In the genomic region with DNA sequence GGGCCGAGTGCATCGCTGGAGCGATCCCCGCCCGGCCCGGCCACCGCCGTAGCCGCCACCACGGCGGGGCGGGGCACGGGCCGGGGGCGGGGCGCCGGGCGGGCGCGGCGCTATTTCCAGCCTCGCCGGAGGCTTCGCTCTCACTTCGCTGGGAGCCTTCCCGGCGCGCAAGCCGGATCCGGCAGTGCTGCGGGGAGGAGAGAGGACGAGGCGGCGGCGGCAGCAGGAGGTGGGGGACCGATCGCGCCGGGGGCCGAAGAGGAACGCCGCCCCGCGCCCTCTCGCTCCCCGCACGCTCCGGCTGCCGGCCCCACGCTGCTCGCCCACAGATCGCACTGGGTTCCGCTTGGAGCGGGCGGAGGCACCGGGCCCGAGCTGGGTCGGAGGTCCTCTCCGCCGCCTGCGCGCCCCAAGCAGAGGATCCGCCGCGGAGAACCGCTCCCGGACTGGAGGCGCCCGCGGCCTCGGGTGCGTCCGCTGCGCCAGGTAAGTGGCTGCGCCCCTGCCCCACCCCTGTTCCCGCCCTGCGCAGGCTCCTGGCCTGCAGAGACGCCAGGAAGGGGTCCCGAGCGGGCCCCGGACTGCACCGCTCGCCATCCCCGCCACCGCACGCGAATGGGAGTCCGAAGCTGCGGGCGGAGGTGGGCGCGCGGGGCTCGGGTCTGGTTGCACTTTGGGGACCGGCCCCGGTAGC, we compare ENCODE assay signal across 8 cellular contexts. TPM values are rescaled to one million over a fixed set of nuclear protein-coding genes. Genes with fewer than 3 reads are reported as not detected.
DNase-seq lines count a peak whose midpoint lies in the region; ATAC-seq and TF ChIP-seq lines count a peak whose summit lies in the region.

A gene with protein sequence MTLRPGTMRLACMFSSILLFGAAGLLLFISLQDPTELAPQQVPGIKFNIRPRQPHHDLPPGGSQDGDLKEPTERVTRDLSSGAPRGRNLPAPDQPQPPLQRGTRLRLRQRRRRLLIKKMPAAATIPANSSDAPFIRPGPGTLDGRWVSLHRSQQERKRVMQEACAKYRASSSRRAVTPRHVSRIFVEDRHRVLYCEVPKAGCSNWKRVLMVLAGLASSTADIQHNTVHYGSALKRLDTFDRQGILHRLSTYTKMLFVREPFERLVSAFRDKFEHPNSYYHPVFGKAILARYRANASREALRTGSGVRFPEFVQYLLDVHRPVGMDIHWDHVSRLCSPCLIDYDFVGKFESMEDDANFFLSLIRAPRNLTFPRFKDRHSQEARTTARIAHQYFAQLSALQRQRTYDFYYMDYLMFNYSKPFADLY (plus strand): TSS at position 143 of the 694 bp plus-strand sequence. CDS start 67,309 bp downstream, outside the sequence.

- intact Hi-C loops in colonic mucosa (cut with DNase I), result no loop called here

- POLR2A ChIA-PET in BJ (lab: Charles Lee), result no interaction called here

- H3K9me3 ChIP-seq in colonic mucosa, result no peaks in the 10 kb centered on the region
- no peaks in the 10 kb centered on the region for H3K9me3 ChIP-seq in lung (ENCODE audit: control insufficient read depth in 2 of 2, insufficient read depth in 1 of 2, low read length in 1 of 2)

- H3K4me3 ChIP-seq in BJ (ENCODE audit: low read depth, low read length) (peak within 1 kb of the TSS; percentile 27), colonic mucosa (peak within 1 kb of the TSS; percentile 39), lung (peak within 1 kb of the TSS; percentile 26)

- H3K36me3 ChIP-seq in BJ (ENCODE audit: control insufficient read depth, insufficient read depth, low read length) (no peaks in the 10 kb centered on the region), colonic mucosa (no peaks in the 10 kb centered on the region), lung (ENCODE audit: control insufficient read depth in 2 of 2, insufficient read depth in 2 of 2, low read length in 2 of 2) (no peaks in the 10 kb centered on the region)

- no peaks in the 10 kb centered on the region for H3K4me1 ChIP-seq in colonic mucosa
- peaks cover 0 to 10% of the 10 kb centered on the region in 2 donors for H3K4me1 ChIP-seq in lung (ENCODE audit: control insufficient read depth in 2 of 2, insufficient read depth in 2 of 2, low read length in 2 of 2)

- CTCF ChIA-PET in BJ (lab: Yijun Ruan, JAX), result no interaction called here

- 1% methylated on average over 47 to 96 of the region's 96 CpGs for WGBS in lung, 2 donors

- no peak within 1 kb of the TSS for H3K27ac ChIP-seq in colonic mucosa
- H3K27ac ChIP-seq in lung (ENCODE audit: low read depth in 1 of 2, low read length in 1 of 2), result no peak within 1 kb of the TSS

- H3K27me3 ChIP-seq in BJ (ENCODE audit: control insufficient read depth, insufficient read depth, low read length), result peaks cover 34% of the 10 kb centered on the region
- peaks cover 42% of the 10 kb centered on the region for H3K27me3 ChIP-seq in colonic mucosa
- peaks cover 6% of the 10 kb centered on the region for H3K27me3 ChIP-seq in lung (ENCODE audit: control insufficient read depth, insufficient read depth)

- TF ChIP-seq CTCF in BJ (IDR thresholded peaks at IDR 0.05; ENCODE audit: insufficient read depth, low read depth, low read length) (no peak), colonic mucosa (IDR thresholded peaks at IDR 0.05) (no peak), lung (IDR thresholded peaks at IDR 0.05; ENCODE audit: control extremely low read depth, extremely low read depth) (no peak)

- H3K9ac ChIP-seq in colonic mucosa (ENCODE audit: low read depth in 2 of 2, low read length in 2 of 2), result no peak within 1 kb of the TSS

- DNase-seq in BJ (ENCODE audit: low read depth), result no peak
- peak; percentile 38 for DNase-seq in NCI-H1105 (lab: John Stamatoyannopoulos, UW)
- DNase-seq in colonic mucosa, result peak; percentile 47
- no peak for DNase-seq in lung (ENCODE audit: low spot score)
- no peak for DNase-seq in effector CD4-positive, alpha-beta T cell

- ATAC-seq in lung (ENCODE audit: insufficient read depth, low FRiP score) (peak; percentile 41), HG03457 (IDR thresholded peaks at IDR 0.05; ENCODE audit: unreplicated experiment) (no peak), HG02885 (IDR thresholded peaks at IDR 0.05; ENCODE audit: poor library complexity, unreplicated experiment) (no peak), HG03280 (IDR thresholded peaks at IDR 0.05; ENCODE audit: unreplicated experiment) (no peak)

RNA-seq across cellular contexts. Expression of the gene that starts here (rescaled TPM):
- 0.09 and 0.16 TPM in 2 replicates for polyA plus RNA-seq in BJ (2011; rRNA removed)
- polyA minus RNA-seq in BJ (2011; rRNA and poly(A)+ RNA removed), result not detected in 2 replicates
- total RNA-seq in colonic mucosa, result not detected
- under 1 TPM; 0.14 to 0.34 TPM for total RNA-seq in lung
- under 1 TPM; 0.09 to 0.67 TPM for polyA plus RNA-seq in lung

Comparison
In these comparisons a context has a peak if more than half of its experiments do, and no peak if none do; other contexts are left out.
1. Peak in DNase-seq and H3K4me3 ChIP-seq in colonic mucosa; RNA of the gene not detected or under 1 TPM.
2. Peak in ATAC-seq and H3K4me3 ChIP-seq in lung; RNA of the gene not detected or under 1 TPM.